In genomic region chr10:24989867-24990266, GRCh38 we compare ENCODE assay signal across 2 cellular contexts.
TF ChIP-seq lines count a peak whose summit lies in the region.

No MANE protein-coding gene starts in this region.

TF ChIP-seq in liver, 16 proteins besides CTCF, POLR2A, EP300 and RAD21:
- no peak for TF ChIP-seq REST (IDR thresholded peaks at IDR 0.05)
- no peak for TF ChIP-seq RXRA (IDR thresholded peaks at IDR 0.05)
- no peak for TF ChIP-seq SP1 (IDR thresholded peaks at IDR 0.05)
- TF ChIP-seq YY1 (IDR thresholded peaks at IDR 0.05): no peak
- no peak for TF ChIP-seq MAX (IDR thresholded peaks at IDR 0.05)
- TF ChIP-seq HNF4A (conservative IDR thresholded peaks at IDR 0.05): no peak
- TF ChIP-seq JUND (IDR thresholded peaks at IDR 0.05): no peak
- TF ChIP-seq FOXA1 (IDR thresholded peaks at IDR 0.05): no peak
- TF ChIP-seq GABPA (IDR thresholded peaks at IDR 0.05 in 1 of 2, conservative IDR thresholded peaks at IDR 0.05 in 1 of 2): no peak
- no peak for TF ChIP-seq EGR1 (IDR thresholded peaks at IDR 0.05; ENCODE audit: low read depth in 2 of 2)
- TF ChIP-seq FOXA2 (IDR thresholded peaks at IDR 0.05): no peak
- no peak for TF ChIP-seq NR2F2 (IDR thresholded peaks at IDR 0.05)
- TF ChIP-seq ZBTB33 (IDR thresholded peaks at IDR 0.05): no peak
- TF ChIP-seq ATF3 (IDR thresholded peaks at IDR 0.05): no peak
- TF ChIP-seq HNF4G (IDR thresholded peaks at IDR 0.05): no peak
- TF ChIP-seq TAF1 (conservative IDR thresholded peaks at IDR 0.05): no peak
TF ChIP-seq in liver: peak in this region for 0.

TF ChIP-seq in HepG2, 621 proteins besides CTCF, POLR2A, EP300 and RAD21:
- TF ChIP-seq CENPT (CRISPR knock-in tag; IDR thresholded peaks at IDR 0.05; ENCODE audit: low read depth) (no peak), GATAD1 (CRISPR knock-in tag; IDR thresholded peaks at IDR 0.05) (no peak), CBX5 (CRISPR knock-in tag; IDR thresholded peaks at IDR 0.05; ENCODE audit: borderline replicate concordance) (no peak), HNF1B (CRISPR knock-in tag; IDR thresholded peaks at IDR 0.05) (no peak), ZNF672 (CRISPR knock-in tag; IDR thresholded peaks at IDR 0.05) (no peak), SP140L (CRISPR knock-in tag; IDR thresholded peaks at IDR 0.05; ENCODE audit: borderline replicate concordance) (no peak), ZNF816 (CRISPR knock-in tag; IDR thresholded peaks at IDR 0.05; ENCODE audit: borderline replicate concordance) (no peak), PITX1 (CRISPR knock-in tag; IDR thresholded peaks at IDR 0.05) (no peak), TCF7 (IDR thresholded peaks at IDR 0.05; ENCODE audit: low read depth) (no peak), ZNF414 (CRISPR knock-in tag; IDR thresholded peaks at IDR 0.05) (no peak), KDM5B (CRISPR knock-in tag; IDR thresholded peaks at IDR 0.05; ENCODE audit: borderline replicate concordance) (no peak), MAX (IDR thresholded peaks at IDR 0.05) (no peak), ZNF44 (CRISPR knock-in tag; IDR thresholded peaks at IDR 0.05) (no peak), MBD4 (IDR thresholded peaks at IDR 0.05; ENCODE audit: borderline replicate concordance, low read length) (no peak), POGK (CRISPR knock-in tag; conservative IDR thresholded peaks at IDR 0.05) (no peak), GTF3A (CRISPR knock-in tag; conservative IDR thresholded peaks at IDR 0.05) (no peak), JARID2 (CRISPR knock-in tag; IDR thresholded peaks at IDR 0.05; ENCODE audit: insufficient replicate concordance) (no peak)
